In the genomic region with DNA sequence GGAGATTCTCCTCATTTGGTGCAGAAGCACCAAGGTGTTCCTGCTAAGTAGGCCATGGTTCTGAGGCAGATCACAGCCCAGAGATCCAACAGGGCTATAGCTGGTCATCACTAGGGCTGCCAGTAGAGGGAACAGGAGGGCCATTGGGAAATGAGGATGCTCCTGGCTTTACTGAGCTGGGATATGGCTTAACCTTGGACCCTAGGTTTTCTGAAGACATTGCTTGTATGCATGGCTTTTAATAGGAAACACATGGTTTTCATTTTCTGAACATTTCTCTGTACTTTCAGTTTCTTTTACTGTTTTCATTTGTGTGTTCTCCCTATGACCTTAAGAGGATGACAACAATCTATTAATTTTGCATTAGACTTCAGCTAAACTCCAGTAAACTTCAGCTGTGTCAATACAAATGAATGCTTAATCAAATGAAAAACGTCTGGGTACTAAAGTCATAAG, we compare ENCODE assay signal across 12 cellular contexts. TPM values are rescaled to one million over a fixed set of nuclear protein-coding genes. Genes with fewer than 3 reads are reported as not detected.
DNase-seq lines count a peak whose midpoint lies in the region; ATAC-seq, FAIRE-seq and TF ChIP-seq lines count a peak whose summit lies in the region.
"Had no signal": no experiment of that assay in that cellular context is flagged by ENCODE, and none has a peak within 500 bp of the region (broad histone marks: within the 10 kb centered on the region; RNA-seq: fewer than 3 reads in every experiment).

A gene (minus strand): TSS at position 406 of the 456 bp plus-strand sequence. CDS start 262 bp downstream, at position 144.

- H3K9me3 Mint-ChIP-seq in MCF 10A (ENCODE audit: unreplicated experiment), result no peaks in the 10 kb centered on the region

- CTCF ChIA-PET in MCF 10A (lab: Yijun Ruan, JAX), result interaction anchor here (1.3 kb wide), 1 partner anchor 12 kb away, joined by 5 read pairs; no protein-coding TSS in a partner anchor

- H3K36me3 Mint-ChIP-seq in MCF 10A (ENCODE audit: insufficient read depth, unreplicated experiment), result no peaks in the 10 kb centered on the region
- H3K36me3 Mint-ChIP-seq: CD4-positive, CD25-positive, alpha-beta regulatory T cell had no signal

- intact Hi-C loops in MCF 10A (cut with micrococcal nuclease), result no loop called here

- no TSS peak for BruUV-seq in MCF 10A (replicated peaks; lab: Mats Ljungman, UMichigan)

- H3K4me1 Mint-ChIP-seq in MCF 10A (ENCODE audit: insufficient read depth, unreplicated experiment), result no peaks in the 10 kb centered on the region

- H3K4me3 ChIP-seq in AG09309 (ENCODE audit: control insufficient read depth, low read depth, low read length) (no peak within 1 kb of the TSS), astrocyte of the spinal cord (ENCODE audit: low read depth, low read length) (no peak within 1 kb of the TSS)
- H3K4me3 ChIP-seq: HAP-1 had no signal

- peaks cover 24% of the 10 kb centered on the region for H3K27me3 Mint-ChIP-seq in MCF 10A (ENCODE audit: insufficient read depth, unreplicated experiment)

- POLR2A ChIA-PET in MCF 10A (lab: Yijun Ruan, JAX), result no interaction called here

- H3K4me3 Mint-ChIP-seq in MCF 10A (ENCODE audit: unreplicated experiment), result no peak within 1 kb of the TSS

- TF ChIP-seq CTCF in AG09309 (IDR thresholded peaks at IDR 0.05; ENCODE audit: control insufficient read depth, insufficient read depth, low read depth, low read length, missing control alignments) (peak; percentile 26), astrocyte of the spinal cord (IDR thresholded peaks at IDR 0.05; ENCODE audit: low read depth, low read length) (peak; percentile 35), MCF 10A (IDR thresholded peaks at IDR 0.05; ENCODE audit: unreplicated experiment) (no peak)

- H3K27ac Mint-ChIP-seq in MCF 10A (ENCODE audit: low read depth, unreplicated experiment), result no peak within 1 kb of the TSS

- DNase-seq in AG09309 (ENCODE audit: low read depth), result no peak
- no peak for DNase-seq in GM19239 (ENCODE audit: insufficient read length, low spot score)
- DNase-seq in astrocyte of the spinal cord (ENCODE audit: low read depth, low spot score), result no peak
- DNase-seq in MCF 10A (ENCODE audit: unreplicated experiment), result no peak
- no peak for DNase-seq in NCI-H2171 (lab: John Stamatoyannopoulos, UW)
- DNase-seq in activated naive CD4-positive, alpha-beta T cell (lab: John Stamatoyannopoulos, UW), result no peak
- no peak for DNase-seq in amniotic stem cell (lab: John Stamatoyannopoulos, UW)

- in situ Hi-C loops in astrocyte of the spinal cord (cut with HindIII; ENCODE audit: low sequenced_read_pairs), result no loop called here

- ATAC-seq in HG02938 (IDR thresholded peaks at IDR 0.05; ENCODE audit: unreplicated experiment), result peak; percentile 67

- FAIRE-seq in GM19239 (lab: Jason Lieb, UNC), result peak; percentile 64
- FAIRE-seq: astrocyte had no signal

RNA-seq across cellular contexts. Expression of the gene that starts here (rescaled TPM):
- not detected in 2 replicates for total RNA-seq in MCF 10A (2022)
- total RNA-seq: astrocyte; CD4-positive, CD25-positive, alpha-beta regulatory T cell; pulmonary artery endothelial cell had no signal
